8 cellular contexts compared by ENCODE assay signal in the genomic region with DNA sequence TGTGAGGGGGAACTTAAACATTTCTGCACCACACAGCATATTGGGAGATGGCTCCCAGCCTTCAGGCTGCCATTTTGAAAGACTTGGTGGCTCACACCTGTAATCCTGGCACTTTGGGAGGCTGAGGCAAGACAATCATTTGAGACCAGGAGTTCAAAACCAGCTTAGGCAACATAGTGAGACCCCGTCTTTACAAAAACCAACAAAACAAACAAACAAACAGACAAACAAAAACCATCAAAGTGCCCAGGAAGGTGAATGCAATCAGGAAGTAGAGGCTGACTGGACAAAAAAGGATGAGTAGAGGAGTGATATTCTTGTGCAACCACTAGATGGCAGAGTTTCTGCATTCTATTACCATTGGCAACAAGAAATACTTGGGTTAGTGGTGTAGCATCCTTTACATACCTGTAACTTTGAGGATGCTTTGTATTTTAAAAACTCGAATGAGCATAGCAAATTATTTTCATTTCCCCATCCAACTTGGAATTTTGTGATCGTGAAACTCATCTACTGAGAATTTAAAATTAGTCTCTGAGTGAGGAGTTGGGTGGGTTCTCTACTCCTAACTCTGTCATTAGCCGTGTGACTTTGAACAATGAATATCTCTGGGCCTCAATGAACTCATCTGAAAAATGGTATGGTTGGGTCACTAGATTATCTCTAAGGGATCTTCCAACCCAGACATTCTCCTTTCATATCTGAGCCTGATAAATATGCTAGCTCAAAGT.
DNase-seq lines count a peak whose midpoint lies in the region; ATAC-seq and TF ChIP-seq lines count a peak whose summit lies in the region.

No MANE protein-coding gene starts in this region.

- no peaks in the 10 kb centered on the region for H3K9me3 Mint-ChIP-seq in nephron

- H3K36me3 Mint-ChIP-seq in T-helper 17 cell (ENCODE audit: low read depth) (no peaks in the 10 kb centered on the region), nephron (ENCODE audit: low read depth) (no peaks in the 10 kb centered on the region)

- DNase-seq in stimulated activated CD4-positive, alpha-beta T cell treated with anti-CD3 and anti-CD28 coated beads, Interleukin-15, amount 100 ng/mL, for 24 hours = peak; percentile 11
- no peak for DNase-seq in stimulated activated CD4-positive, alpha-beta T cell treated with anti-CD3 and anti-CD28 coated beads, Interleukin-2, amount 100 ng/mL, for 48 hours
- DNase-seq in HCEC 1CT = peak; percentile 66
- peak; percentile 70 for DNase-seq in NCI-H146 (lab: John Stamatoyannopoulos, UW)
- DNase-seq in T-helper 17 cell = no peak
- DNase-seq in fibroblast of gingiva (ENCODE audit: low read depth) = peak; percentile 56

- H3K27me3 Mint-ChIP-seq in T-helper 17 cell (peaks cover 41% of the 10 kb centered on the region), nephron (ENCODE audit: low read depth) (peaks cover 37% of the 10 kb centered on the region)

- H3K27ac Mint-ChIP-seq in T-helper 17 cell (no peak overlapping the region), nephron (peak overlapping the region in 2 of 3 experiments; percentile 16 to 45)

- no peaks in the 10 kb centered on the region for H3K9me3 ChIP-seq in T-helper 17 cell (ENCODE audit: control insufficient read depth, low read length, poor library complexity, severe bottlenecking)

- H3K4me1 Mint-ChIP-seq in T-helper 17 cell = peaks cover 13% of the 10 kb centered on the region
- H3K4me1 Mint-ChIP-seq in nephron = no peaks in the 10 kb centered on the region

- peak; percentile 70 for TF ChIP-seq CTCF in nephron (IDR thresholded peaks at IDR 0.05; ENCODE audit: unreplicated experiment in 3 of 3)

- ATAC-seq in T-helper 17 cell = peak; percentile 82
- no peak for ATAC-seq in HG03095 (IDR thresholded peaks at IDR 0.05; ENCODE audit: unreplicated experiment)

- no peak overlapping the region for H3K4me3 Mint-ChIP-seq in T-helper 17 cell
- H3K4me3 Mint-ChIP-seq in nephron = no peak overlapping the region

Comparison
In these comparisons a context has a peak if more than half of its experiments do, and no peak if none do; other contexts are left out.
1. DNase-seq: peak in stimulated activated CD4-positive, alpha-beta T cell treated with anti-CD3 and anti-CD28 coated beads, Interleukin-15, amount 100 ng/mL, for 24 hours (single experiment), HCEC 1CT (single experiment), NCI-H146 (single experiment) and fibroblast of gingiva (single experiment); none in stimulated activated CD4-positive, alpha-beta T cell treated with anti-CD3 and anti-CD28 coated beads, Interleukin-2, amount 100 ng/mL, for 48 hours (0 of 2) and T-helper 17 cell (0 of 3).